ENCODE assay signal across 29 cellular contexts in genomic region chrX:9577555-9577954, GRCh38.
"Had no signal": no experiment of that assay in that cellular context is flagged by ENCODE, and none has a peak within 500 bp of the region (broad histone marks: within the 10 kb centered on the region; RNA-seq: fewer than 3 reads in every experiment).

No MANE protein-coding gene starts in this region.

- H3K4me3 Mint-ChIP-seq: activated CD4-positive, alpha-beta memory T cell treated with anti-CD3 and anti-CD28 coated beads, Interleukin-2, amount 10 ng/mL, durations not matched to agents 7 days and 5 days; activated CD4-positive, alpha-beta T cell treated with anti-CD3 and anti-CD28 coated beads for 36 hours; activated naive CD4-positive, alpha-beta T cell treated with anti-CD3 and anti-CD28 coated beads, Interleukin-2, amount 10 ng/mL, durations not matched to agents 7 days and 5 days; activated naive CD8-positive, alpha-beta T cell treated with anti-CD3 and anti-CD28 coated beads for 36 hours; activated T-cell treated with anti-CD3 and anti-CD28 coated beads, Interleukin-2, amount 50 U/mL, for 72 hours; T-cell had no signal

- H3K27ac Mint-ChIP-seq: activated CD4-positive, alpha-beta memory T cell treated with anti-CD3 and anti-CD28 coated beads, Interleukin-2, amount 10 ng/mL, durations not matched to agents 7 days and 5 days; activated CD4-positive, alpha-beta T cell treated with anti-CD3 and anti-CD28 coated beads for 36 hours; activated naive CD4-positive, alpha-beta T cell treated with anti-CD3 and anti-CD28 coated beads, Interleukin-2, amount 10 ng/mL, durations not matched to agents 7 days and 5 days; activated naive CD8-positive, alpha-beta T cell treated with anti-CD3 and anti-CD28 coated beads for 36 hours; activated T-cell treated with anti-CD3 and anti-CD28 coated beads, Interleukin-2, amount 50 U/mL, for 72 hours; activated T-helper 2 cell treated with anti-CD3 and anti-CD28 coated beads, Interferon-gamma antibody, Interleukin-2, Interleukin-4, amounts not matched to agents 10 μg/mL and 5 μg/mL and 100 μg/mL, durations not matched to agents 14 hours and 24 hours and 36 hours; T-cell had no signal

- H3K36me3 ChIP-seq: cardiac muscle cell had no signal

- FAIRE-seq: RCC 7860 had no signal

- H3K4me3 ChIP-seq: body of pancreas, cardiac muscle cell, SK-N-MC had no signal

- DNase-seq: activated CD4-positive, alpha-beta memory T cell treated with anti-CD3 and anti-CD28 coated beads, Interleukin-2, amount 10 ng/mL, durations not matched to agents 7 days and 5 days; activated CD4-positive, alpha-beta T cell treated with anti-CD3 and anti-CD28 coated beads for 36 hours; activated CD4-positive, alpha-beta T cell treated with anti-CD3 and anti-CD28 coated beads, Interleukin-2, amount 50 U/mL, for 1 hour; activated CD4-positive, CD25-positive, alpha-beta regulatory T cell; activated CD8-positive, alpha-beta memory T cell treated with anti-CD3 and anti-CD28 coated beads, Interleukin-2, amount 50 U/mL, for 4 hours; activated gamma-delta T cell treated with Interleukin-2 at 50 U/mL for 16 hours; activated naive CD4-positive, alpha-beta T cell treated with anti-CD3 and anti-CD28 coated beads, Interleukin-2, amount 10 ng/mL, durations not matched to agents 7 days and 5 days; activated naive CD8-positive, alpha-beta T cell treated with anti-CD3 and anti-CD28 coated beads for 36 hours; activated T-cell treated with anti-CD3 and anti-CD28 coated beads, Interleukin-2, amount 50 U/mL, for 72 hours; aorta; body of pancreas; cerebellar nuclear complex; Kasumi-1; KBM-7; NCI-H1105 treated with DMSO at 0.1 percent for 48 hours; NCI-H146; NCI-H187 treated with DMSO at 0.1 percent for 48 hours; NCI-H2081 treated with DMSO at 0.1 percent for 48 hours; NCI-H446; NCI-H524; PC-3; T-cell; T-helper 2 cell; T1000 had no signal

- H3K9me3 Mint-ChIP-seq: activated CD4-positive, alpha-beta memory T cell treated with anti-CD3 and anti-CD28 coated beads, Interleukin-2, amount 10 ng/mL, durations not matched to agents 7 days and 5 days; activated naive CD4-positive, alpha-beta T cell treated with anti-CD3 and anti-CD28 coated beads, Interleukin-2, amount 10 ng/mL, durations not matched to agents 7 days and 5 days; activated naive CD8-positive, alpha-beta T cell treated with anti-CD3 and anti-CD28 coated beads for 36 hours; activated T-cell treated with anti-CD3 and anti-CD28 coated beads, Interleukin-2, amount 50 U/mL, for 72 hours; activated T-helper 2 cell treated with anti-CD3 and anti-CD28 coated beads, Interferon-gamma antibody, Interleukin-2, Interleukin-4, amounts not matched to agents 10 μg/mL and 5 μg/mL and 100 μg/mL, durations not matched to agents 14 hours and 24 hours and 36 hours; T-cell had no signal

- H3K27ac ChIP-seq: body of pancreas, cardiac muscle cell, SK-N-MC, VCaP had no signal

- H3K27me3 ChIP-seq: body of pancreas, cardiac muscle cell had no signal

- H3K27me3 Mint-ChIP-seq: activated CD4-positive, alpha-beta memory T cell treated with anti-CD3 and anti-CD28 coated beads, Interleukin-2, amount 10 ng/mL, durations not matched to agents 7 days and 5 days; activated CD4-positive, alpha-beta T cell treated with anti-CD3 and anti-CD28 coated beads for 36 hours; activated naive CD4-positive, alpha-beta T cell treated with anti-CD3 and anti-CD28 coated beads, Interleukin-2, amount 10 ng/mL, durations not matched to agents 7 days and 5 days; activated naive CD8-positive, alpha-beta T cell treated with anti-CD3 and anti-CD28 coated beads for 36 hours had no signal

- ATAC-seq: activated CD4-positive, alpha-beta T cell treated with anti-CD3 and anti-CD28 coated beads for 36 hours; activated T-cell treated with anti-CD3 and anti-CD28 coated beads, Interleukin-2, amount 50 U/mL, for 72 hours; body of pancreas; PC-3; T-cell had no signal

- H3K9me3 ChIP-seq: body of pancreas had no signal
